Comparison of ENCODE assay signal across 34 cellular contexts in the genomic region with DNA sequence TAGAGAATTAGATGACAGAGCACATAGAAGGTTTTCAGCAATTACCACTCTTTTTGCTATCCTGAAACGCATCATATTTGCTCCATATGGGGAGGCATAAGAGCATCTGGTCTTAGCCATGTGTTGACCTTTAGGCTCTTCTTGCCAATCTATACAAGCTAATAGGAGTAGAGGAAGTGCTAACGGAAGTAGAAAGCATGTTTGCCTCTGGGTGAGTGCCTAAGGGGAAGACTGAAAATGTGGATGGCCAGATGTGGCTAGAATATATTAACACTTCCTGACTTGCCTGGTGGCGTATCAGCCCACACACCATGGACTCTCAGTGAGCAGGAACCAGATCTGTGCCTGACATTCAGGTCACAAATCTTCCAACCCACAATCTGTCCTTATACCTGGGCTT.
"Had no signal": no experiment of that assay in that cellular context is flagged by ENCODE, and none has a peak within 500 bp of the region (broad histone marks: within the 10 kb centered on the region; RNA-seq: fewer than 3 reads in every experiment).

No MANE protein-coding gene starts in this region.

- H3K4me3 ChIP-seq: ascending aorta, cardiac muscle cell, colonic mucosa, PC-9, SJCRH30, SK-N-MC had no signal

- H3K36me3 ChIP-seq: ascending aorta, cardiac muscle cell, colonic mucosa, SJCRH30 had no signal

- H3K4me2 ChIP-seq: PC-9 had no signal

- H3K27me3 Mint-ChIP-seq: activated B cell treated with CpG ODN at 0.5 μM for 24 hours; activated CD4-positive, alpha-beta memory T cell treated with anti-CD3 and anti-CD28 coated beads for 36 hours; activated CD8-positive, alpha-beta memory T cell treated with anti-CD3 and anti-CD28 coated beads, Interleukin-2, amount 10 ng/mL, durations not matched to agents 7 days and 5 days; activated naive CD4-positive, alpha-beta T cell treated with anti-CD3 and anti-CD28 coated beads, Interleukin-2, amount 10 ng/mL, durations not matched to agents 7 days and 5 days; activated naive CD8-positive, alpha-beta T cell; central memory CD8-positive, alpha-beta T cell had no signal

- H3K4me3 Mint-ChIP-seq: activated B cell treated with CpG ODN at 0.5 μM for 24 hours; activated CD4-positive, alpha-beta memory T cell treated with anti-CD3 and anti-CD28 coated beads for 36 hours; activated CD8-positive, alpha-beta memory T cell treated with anti-CD3 and anti-CD28 coated beads, Interleukin-2, amount 10 ng/mL, durations not matched to agents 7 days and 5 days; activated naive CD4-positive, alpha-beta T cell treated with anti-CD3 and anti-CD28 coated beads, Interleukin-2, amount 10 ng/mL, durations not matched to agents 7 days and 5 days; activated naive CD8-positive, alpha-beta T cell; central memory CD8-positive, alpha-beta T cell; T-helper 1 cell treated with Interleukin-12 subunit alpha and Interleukin-12 subunit beta and Interleukin-4 antibody, amounts not matched to agents 30 μg/mL and 1 μg/mL, for 36 hours; T-helper 2 cell treated with Interferon-gamma antibody and Interleukin-4, amounts not matched to agents 5 μg/mL and 100 μg/mL, for 36 hours had no signal

- ATAC-seq: activated CD8-positive, alpha-beta memory T cell treated with anti-CD3 and anti-CD28 coated beads, Interleukin-2, amount 10 ng/mL, durations not matched to agents 7 days and 5 days had no signal

- H3K9me3 ChIP-seq: ascending aorta, colonic mucosa, SJCRH30 had no signal

- H3K4me1 Mint-ChIP-seq: activated B cell treated with CpG ODN at 0.5 μM for 24 hours; activated CD8-positive, alpha-beta memory T cell treated with anti-CD3 and anti-CD28 coated beads, Interleukin-2, amount 10 ng/mL, durations not matched to agents 7 days and 5 days; activated naive CD4-positive, alpha-beta T cell treated with anti-CD3 and anti-CD28 coated beads, Interleukin-2, amount 10 ng/mL, durations not matched to agents 7 days and 5 days; central memory CD8-positive, alpha-beta T cell had no signal

- H3K27ac Mint-ChIP-seq: activated B cell treated with CpG ODN at 0.5 μM for 24 hours; activated CD4-positive, alpha-beta memory T cell treated with anti-CD3 and anti-CD28 coated beads for 36 hours; activated CD8-positive, alpha-beta memory T cell treated with anti-CD3 and anti-CD28 coated beads, Interleukin-2, amount 10 ng/mL, durations not matched to agents 7 days and 5 days; activated naive CD4-positive, alpha-beta T cell treated with anti-CD3 and anti-CD28 coated beads, Interleukin-2, amount 10 ng/mL, durations not matched to agents 7 days and 5 days; activated naive CD8-positive, alpha-beta T cell; T-helper 1 cell treated with Interleukin-12 subunit alpha and Interleukin-12 subunit beta and Interleukin-4 antibody, amounts not matched to agents 30 μg/mL and 1 μg/mL, for 36 hours; T-helper 2 cell treated with Interferon-gamma antibody and Interleukin-4, amounts not matched to agents 5 μg/mL and 100 μg/mL, for 36 hours had no signal

- H3K27me3 ChIP-seq: ascending aorta, cardiac muscle cell, colonic mucosa, SJCRH30 had no signal

- DNase-seq: activated B cell treated with CpG ODN at 0.5 μM for 24 hours; activated CD4-positive, alpha-beta memory T cell treated with anti-CD3 and anti-CD28 coated beads for 36 hours; activated CD4-positive, alpha-beta T cell treated with anti-CD3 and anti-CD28 coated beads for 4 hours; activated CD4-positive, alpha-beta T cell treated with anti-CD3 and anti-CD28 coated beads, Interleukin-2, amount 50 U/mL, for 1 hour; activated CD4-positive, CD25-positive, alpha-beta regulatory T cell treated with anti-CD3 and anti-CD28 coated beads, Interleukin-2, amount 50 U/mL, for 72 hours; activated CD8-positive, alpha-beta memory T cell treated with anti-CD3 and anti-CD28 coated beads for 24 hours; activated CD8-positive, alpha-beta memory T cell treated with anti-CD3 and anti-CD28 coated beads, Interleukin-2, amount 10 ng/mL, durations not matched to agents 7 days and 5 days; activated CD8-positive, alpha-beta memory T cell treated with anti-CD3 and anti-CD28 coated beads, Interleukin-2, amount 50 U/mL, for 48 hours; activated effector memory CD4-positive, alpha-beta T cell treated with Interleukin-2 at 50 U/mL for 16 hours; activated naive CD4-positive, alpha-beta T cell treated with anti-CD3 and anti-CD28 coated beads, Interleukin-2, amount 10 ng/mL, durations not matched to agents 7 days and 5 days; activated T-cell treated with anti-CD3 and anti-CD28 coated beads, Interleukin-2, amount 50 U/mL, for 48 hours; amniotic stem cell; colonic mucosa; MM.1S; MV-4-11; NCI-H1092; NCI-H1436 treated with DMSO at 0.1 percent for 48 hours; NCI-H1694 treated with DMSO at 0.1 percent for 48 hours; NCI-H2029 treated with DMSO at 0.1 percent for 48 hours; NCI-H2107; NCI-H226; NCI-H446 treated with DMSO at 0.1 percent for 48 hours; NCI-H69; PC-9; Right ventricle myocardium superior; SJCRH30 had no signal

- H3K9me3 Mint-ChIP-seq: activated B cell treated with CpG ODN at 0.5 μM for 24 hours; activated CD4-positive, alpha-beta memory T cell treated with anti-CD3 and anti-CD28 coated beads for 36 hours; activated naive CD4-positive, alpha-beta T cell treated with anti-CD3 and anti-CD28 coated beads, Interleukin-2, amount 10 ng/mL, durations not matched to agents 7 days and 5 days; central memory CD8-positive, alpha-beta T cell; T-helper 1 cell treated with Interleukin-12 subunit alpha and Interleukin-12 subunit beta and Interleukin-4 antibody, amounts not matched to agents 30 μg/mL and 1 μg/mL, for 36 hours; T-helper 2 cell treated with Interferon-gamma antibody and Interleukin-4, amounts not matched to agents 5 μg/mL and 100 μg/mL, for 36 hours had no signal

- H3K27ac ChIP-seq: ascending aorta, cardiac muscle cell, colonic mucosa, SJCRH30, SK-N-MC, VCaP had no signal

- H3K36me3 Mint-ChIP-seq: activated CD4-positive, alpha-beta memory T cell treated with anti-CD3 and anti-CD28 coated beads for 36 hours; activated CD8-positive, alpha-beta memory T cell treated with anti-CD3 and anti-CD28 coated beads, Interleukin-2, amount 10 ng/mL, durations not matched to agents 7 days and 5 days; activated naive CD4-positive, alpha-beta T cell treated with anti-CD3 and anti-CD28 coated beads, Interleukin-2, amount 10 ng/mL, durations not matched to agents 7 days and 5 days; activated naive CD8-positive, alpha-beta T cell had no signal
